ENCODE assay signal across 25 cellular contexts in genomic region chr12:67241482-67241881, GRCh38. TPM values are rescaled to one million over a fixed set of nuclear protein-coding genes. Genes with fewer than 3 reads are reported as not detected.
DNase-seq lines count a peak whose midpoint lies in the region; ATAC-seq, FAIRE-seq and TF ChIP-seq lines count a peak whose summit lies in the region.
"Had no signal": no experiment of that assay in that cellular context is flagged by ENCODE, and none has a peak within 500 bp of the region (broad histone marks: within the 10 kb centered on the region; RNA-seq: fewer than 3 reads in every experiment).

No MANE protein-coding gene starts in this region.

- no peaks in the 10 kb centered on the region for H3K27me3 ChIP-seq in bronchial epithelial cell (ENCODE audit: control insufficient read depth, insufficient read depth, low read length)
- H3K27me3 ChIP-seq: BE2C, esophagus muscularis mucosa, thyroid gland had no signal

- no peaks in the 10 kb centered on the region for H3K36me3 ChIP-seq in bronchial epithelial cell (ENCODE audit: control insufficient read depth, insufficient read depth, low read length)
- H3K36me3 ChIP-seq: BE2C, esophagus muscularis mucosa, SJCRH30, thyroid gland had no signal

- DNase-seq in ELR (ENCODE audit: low read depth) (peak; percentile 31), NCI-H526 treated with DMSO at 0.1 percent for 48 hours (lab: John Stamatoyannopoulos, UW) (peak; percentile 17), bronchial epithelial cell (ENCODE audit: low read depth) (peak; percentile 41), renal cortical epithelial cell (ENCODE audit: low read depth) (peak; percentile 17), D721Med (ENCODE audit: insufficient read length, low spot score) (no peak), SW480 (ENCODE audit: low spot score) (no peak)
- DNase-seq: activated CD4-positive, alpha-beta T cell treated with anti-CD3 and anti-CD28 coated beads for 4 hours; activated CD8-positive, alpha-beta memory T cell treated with anti-CD3 and anti-CD28 coated beads, Interleukin-2, amount 10 ng/mL, durations not matched to agents 7 days and 5 days; BE2C; COR-L47; effector memory CD4-positive, alpha-beta T cell; glutamatergic neuron; mesendoderm; naive B cell; NCI-H774; nucleus accumbens; SJCRH30; stimulated activated CD4-positive, alpha-beta T cell treated with anti-CD3 and anti-CD28 coated beads, Interleukin-2, amount 100 ng/mL, for 48 hours; stimulated activated naive CD4-positive, alpha-beta T cell treated with Interleukin-2 at 50 U/mL for 16 hours; thyroid gland had no signal

- TF ChIP-seq CTCF in bronchial epithelial cell (IDR thresholded peaks at IDR 0.05; ENCODE audit: insufficient read depth, low read length, severe bottlenecking) (no peak), D721Med (IDR thresholded peaks at IDR 0.05; ENCODE audit: insufficient read depth, missing control alignments) (no peak)

- ATAC-seq in GM19395 (IDR thresholded peaks at IDR 0.05; ENCODE audit: unreplicated experiment), result no peak
- ATAC-seq in activated CD4-positive, CD25-positive, alpha-beta regulatory T cell treated with anti-CD3 and anti-CD28 coated beads, Interleukin-2, amount 50 U/mL, for 24 hours, result no peak
- ATAC-seq: activated CD8-positive, alpha-beta memory T cell treated with anti-CD3 and anti-CD28 coated beads, Interleukin-2, amount 10 ng/mL, durations not matched to agents 7 days and 5 days; activated naive CD4-positive, alpha-beta T cell treated with anti-CD3 and anti-CD28 coated beads, Interleukin-2, amount 50 U/mL, for 72 hours had no signal

- H3K4me3 ChIP-seq in bronchial epithelial cell (ENCODE audit: low read depth, low read length), result no peak overlapping the region
- H3K4me3 ChIP-seq: esophagus muscularis mucosa, SJCRH30, thyroid gland had no signal

- FAIRE-seq in bronchial epithelial cell (lab: Jason Lieb, UNC), result no peak
- FAIRE-seq in D721Med (lab: Jason Lieb, UNC), result no peak
- FAIRE-seq: H1 had no signal

RNA-seq across cellular contexts. Expression of gene CAND1, which starts 27.7 kb away (rescaled TPM):
- 92.1 and 109 TPM in 2 replicates for total RNA-seq in bronchial epithelial cell
- total RNA-seq in renal cortical epithelial cell, result 113 and 180 TPM in 2 replicates

Comparison
In these comparisons a context has a peak if more than half of its experiments do, and no peak if none do; other contexts are left out.
1. DNase-seq: peak in ELR (single experiment), NCI-H526 treated with DMSO at 0.1 percent for 48 hours (single experiment), bronchial epithelial cell (single experiment) and renal cortical epithelial cell (single experiment); none in D721Med (single experiment) and SW480 (single experiment).